Comparison of ENCODE assay signal across 18 cellular contexts in the genomic region with DNA sequence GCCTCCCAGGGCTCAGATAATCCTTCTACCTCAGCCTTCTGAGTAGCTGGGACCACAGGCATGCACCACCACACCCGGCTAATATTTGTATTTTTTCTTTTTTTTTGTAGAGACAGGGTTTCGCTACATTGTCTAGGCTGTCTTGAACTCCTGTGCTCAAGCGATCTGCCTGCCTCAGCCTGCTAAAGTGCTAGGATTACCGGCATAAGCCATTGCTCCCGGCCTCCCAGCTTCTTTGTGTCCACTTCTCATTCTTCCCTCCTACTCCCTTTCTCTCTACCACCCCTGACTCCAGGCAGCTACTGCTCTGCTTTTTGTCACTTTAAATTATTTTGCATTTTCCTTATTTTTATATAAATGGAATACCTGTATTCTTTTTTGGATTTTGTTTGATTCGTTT.
DNase-seq lines count a peak whose midpoint lies in the region; ATAC-seq, FAIRE-seq and TF ChIP-seq lines count a peak whose summit lies in the region.
"Had no signal": no experiment of that assay in that cellular context is flagged by ENCODE, and none has a peak within 500 bp of the region (broad histone marks: within the 10 kb centered on the region; RNA-seq: fewer than 3 reads in every experiment).

No MANE protein-coding gene starts in this region.

- no peaks in the 10 kb centered on the region for H3K9me2 ChIP-seq in GM23338 (ENCODE audit: insufficient read depth)

- no peaks in the 10 kb centered on the region for H3F3A ChIP-seq in GM23338 (replicated peaks; ENCODE audit: low read depth)
- H3F3A ChIP-seq in smooth muscle cell (ENCODE audit: low read depth) = no peaks in the 10 kb centered on the region

- H3K79me2 ChIP-seq in GM23338 (replicated peaks; ENCODE audit: insufficient read depth) (peaks cover 28% of the 10 kb centered on the region; the same call in 1 of the 2 replicates), astrocyte (ENCODE audit: insufficient read depth, low read length) (no peaks in the 10 kb centered on the region), smooth muscle cell (ENCODE audit: low read depth) (no peaks in the 10 kb centered on the region)

- H3K9me3 ChIP-seq in astrocyte (ENCODE audit: insufficient read depth, low read depth, low read length) (no peaks in the 10 kb centered on the region), smooth muscle cell (replicated peaks; ENCODE audit: low read depth) (no peaks in the 10 kb centered on the region)

- H3K4me3 Mint-ChIP-seq in GM23338 (no peak overlapping the region), astrocyte (ENCODE audit: unreplicated experiment) (no peak overlapping the region), glutamatergic neuron (ENCODE audit: unreplicated experiment) (no peak overlapping the region)
- H3K4me3 Mint-ChIP-seq: CD14-positive monocyte; CD4-positive, alpha-beta memory T cell; H9 had no signal

- no peak overlapping the region for H3K27ac ChIP-seq in GM23338 (ENCODE audit: low read depth)
- no peak overlapping the region for H3K27ac ChIP-seq in astrocyte (ENCODE audit: low read depth, low read length)
- peak overlapping the region; percentile 13 for H3K27ac ChIP-seq in smooth muscle cell (ENCODE audit: low read depth)
- H3K27ac ChIP-seq: BLaER1 had no signal

- H3K9ac ChIP-seq in astrocyte (ENCODE audit: low read length) (no peak overlapping the region), smooth muscle cell (ENCODE audit: low read depth) (no peak overlapping the region)
- H3K9ac ChIP-seq: BLaER1 had no signal

- 50% methylated on average over 6 of the region's 6 CpGs for WGBS in smooth muscle cell (ENCODE audit: low lambda C conversion rate)

- H4K20me1 ChIP-seq in GM23338 (replicated peaks; ENCODE audit: insufficient read depth) (peaks cover 5% of the 10 kb centered on the region; the same call in 1 of the 2 replicates), astrocyte (ENCODE audit: insufficient read depth, low read length) (no peaks in the 10 kb centered on the region), smooth muscle cell (ENCODE audit: low read depth) (peaks cover 4% of the 10 kb centered on the region)
- H4K20me1 ChIP-seq: BLaER1 had no signal

- no peak overlapping the region for H3K4me2 ChIP-seq in GM23338
- H3K4me2 ChIP-seq in astrocyte (ENCODE audit: low read length) = no peak overlapping the region
- no peak overlapping the region for H3K4me2 ChIP-seq in smooth muscle cell
- H3K4me2 ChIP-seq: BLaER1 had no signal

- H3K9me3 Mint-ChIP-seq in GM23338 = no peaks in the 10 kb centered on the region
- H3K9me3 Mint-ChIP-seq in astrocyte (ENCODE audit: unreplicated experiment) = no peaks in the 10 kb centered on the region
- H3K9me3 Mint-ChIP-seq in glutamatergic neuron (ENCODE audit: unreplicated experiment) = no peaks in the 10 kb centered on the region
- H3K9me3 Mint-ChIP-seq: CD14-positive monocyte; CD4-positive, alpha-beta memory T cell; H9 had no signal

- H3K27me3 ChIP-seq in GM23338 (ENCODE audit: insufficient read depth) = no peaks in the 10 kb centered on the region
- no peaks in the 10 kb centered on the region for H3K27me3 ChIP-seq in astrocyte (ENCODE audit: insufficient read depth, low read length)
- H3K27me3 ChIP-seq in smooth muscle cell (ENCODE audit: low read depth) = no peaks in the 10 kb centered on the region
- H3K27me3 ChIP-seq: BLaER1 had no signal

- TF ChIP-seq CTCF in GM23338 (conservative IDR thresholded peaks at IDR 0.05; ENCODE audit: low read depth in 2 of 2) (no peak), astrocyte (IDR thresholded peaks at IDR 0.05; ENCODE audit: insufficient read depth, low read depth, low read length) (no peak), glutamatergic neuron (IDR thresholded peaks at IDR 0.05; ENCODE audit: partially characterized antibody, unreplicated experiment) (no peak), smooth muscle cell (IDR thresholded peaks at IDR 0.05; ENCODE audit: borderline replicate concordance, insufficient read depth, poor library complexity, severe bottlenecking) (no peak)

- H3K36me3 Mint-ChIP-seq in GM23338 (ENCODE audit: low read depth) (peaks cover 19% of the 10 kb centered on the region; the same call in 2 of the 3 replicates), astrocyte (ENCODE audit: low read depth, unreplicated experiment) (no peaks in the 10 kb centered on the region), glutamatergic neuron (ENCODE audit: unreplicated experiment) (no peaks in the 10 kb centered on the region)
- H3K36me3 Mint-ChIP-seq: CD14-positive monocyte had no signal

- FAIRE-seq in astrocyte (lab: Jason Lieb, UNC) = no peak
- FAIRE-seq: GM12892, GM18507, HTR-8/SVneo had no signal

- no peak overlapping the region for H3K27ac Mint-ChIP-seq in GM23338
- peak overlapping the region; percentile 55 for H3K27ac Mint-ChIP-seq in astrocyte (ENCODE audit: unreplicated experiment)
- no peak overlapping the region for H3K27ac Mint-ChIP-seq in glutamatergic neuron (ENCODE audit: unreplicated experiment)
- H3K27ac Mint-ChIP-seq: CD14-positive monocyte had no signal

- no peak overlapping the region for H2AFZ ChIP-seq in GM23338
- no peak overlapping the region for H2AFZ ChIP-seq in astrocyte (ENCODE audit: low read depth, low read length)
- no peak overlapping the region for H2AFZ ChIP-seq in smooth muscle cell (ENCODE audit: low read depth)

- peaks cover 18% of the 10 kb centered on the region for H3K4me1 ChIP-seq in GM23338 (ENCODE audit: insufficient read depth)
- no peaks in the 10 kb centered on the region for H3K4me1 ChIP-seq in astrocyte (ENCODE audit: insufficient read depth, low read length)
- peaks cover 7% of the 10 kb centered on the region for H3K4me1 ChIP-seq in smooth muscle cell (ENCODE audit: low read depth)
- H3K4me1 ChIP-seq: BLaER1 had no signal

- H3K4me3 ChIP-seq in GM23338 (no peak overlapping the region), astrocyte (ENCODE audit: insufficient read depth, low read depth, low read length) (no peak overlapping the region), smooth muscle cell (no peak overlapping the region)
- H3K4me3 ChIP-seq: BLaER1 had no signal

- H3K4me1 Mint-ChIP-seq in GM23338 = peaks cover 23% of the 10 kb centered on the region
- peaks cover 11% of the 10 kb centered on the region for H3K4me1 Mint-ChIP-seq in astrocyte (ENCODE audit: low read depth, unreplicated experiment)
- H3K4me1 Mint-ChIP-seq in glutamatergic neuron (ENCODE audit: low read depth, unreplicated experiment) = no peaks in the 10 kb centered on the region

- H3K27me3 Mint-ChIP-seq in GM23338 (ENCODE audit: insufficient read depth, low read depth, poor library complexity) = peaks cover 3% of the 10 kb centered on the region
- no peaks in the 10 kb centered on the region for H3K27me3 Mint-ChIP-seq in astrocyte (ENCODE audit: low read depth, unreplicated experiment)
- peaks cover 2% of the 10 kb centered on the region for H3K27me3 Mint-ChIP-seq in glutamatergic neuron (ENCODE audit: unreplicated experiment)
- H3K27me3 Mint-ChIP-seq: CD4-positive, alpha-beta memory T cell had no signal

- DNase-seq in GM23338 (ENCODE audit: low spot score) = no peak
- no peak for DNase-seq in astrocyte (ENCODE audit: low read depth)
- DNase-seq in glutamatergic neuron = peak; percentile 17
- no peak for DNase-seq in smooth muscle cell (lab: John Stamatoyannopoulos, UW; ENCODE audit: unreplicated experiment)
- no peak for DNase-seq in HuH-7.5 (ENCODE audit: low spot score)
- DNase-seq in NCI-H2171 (lab: John Stamatoyannopoulos, UW) = no peak
- DNase-seq: 8988T; CD4-positive, alpha-beta memory T cell; DMS153; DMS79; GDM1; H9 had no signal

- H3K36me3 ChIP-seq in GM23338 (ENCODE audit: insufficient read depth) = no peaks in the 10 kb centered on the region
- H3K36me3 ChIP-seq in astrocyte (ENCODE audit: insufficient read depth, low read length) = peaks cover 2% of the 10 kb centered on the region
- H3K36me3 ChIP-seq in smooth muscle cell (ENCODE audit: low read depth) = no peaks in the 10 kb centered on the region

- ATAC-seq in GM23338 = peak; percentile 45; the same call in 2 of the 3 replicates
- ATAC-seq in GM21381 (IDR thresholded peaks at IDR 0.05; ENCODE audit: unreplicated experiment) = no peak

TF ChIP-seq in GM23338, 12 proteins besides CTCF, POLR2A, EP300 and RAD21 (continues in another document):
- TF ChIP-seq EZH2phosphoT487 (IDR thresholded peaks at IDR 0.05; ENCODE audit: unreplicated experiment) = no peak
- TF ChIP-seq, protein P1, sequence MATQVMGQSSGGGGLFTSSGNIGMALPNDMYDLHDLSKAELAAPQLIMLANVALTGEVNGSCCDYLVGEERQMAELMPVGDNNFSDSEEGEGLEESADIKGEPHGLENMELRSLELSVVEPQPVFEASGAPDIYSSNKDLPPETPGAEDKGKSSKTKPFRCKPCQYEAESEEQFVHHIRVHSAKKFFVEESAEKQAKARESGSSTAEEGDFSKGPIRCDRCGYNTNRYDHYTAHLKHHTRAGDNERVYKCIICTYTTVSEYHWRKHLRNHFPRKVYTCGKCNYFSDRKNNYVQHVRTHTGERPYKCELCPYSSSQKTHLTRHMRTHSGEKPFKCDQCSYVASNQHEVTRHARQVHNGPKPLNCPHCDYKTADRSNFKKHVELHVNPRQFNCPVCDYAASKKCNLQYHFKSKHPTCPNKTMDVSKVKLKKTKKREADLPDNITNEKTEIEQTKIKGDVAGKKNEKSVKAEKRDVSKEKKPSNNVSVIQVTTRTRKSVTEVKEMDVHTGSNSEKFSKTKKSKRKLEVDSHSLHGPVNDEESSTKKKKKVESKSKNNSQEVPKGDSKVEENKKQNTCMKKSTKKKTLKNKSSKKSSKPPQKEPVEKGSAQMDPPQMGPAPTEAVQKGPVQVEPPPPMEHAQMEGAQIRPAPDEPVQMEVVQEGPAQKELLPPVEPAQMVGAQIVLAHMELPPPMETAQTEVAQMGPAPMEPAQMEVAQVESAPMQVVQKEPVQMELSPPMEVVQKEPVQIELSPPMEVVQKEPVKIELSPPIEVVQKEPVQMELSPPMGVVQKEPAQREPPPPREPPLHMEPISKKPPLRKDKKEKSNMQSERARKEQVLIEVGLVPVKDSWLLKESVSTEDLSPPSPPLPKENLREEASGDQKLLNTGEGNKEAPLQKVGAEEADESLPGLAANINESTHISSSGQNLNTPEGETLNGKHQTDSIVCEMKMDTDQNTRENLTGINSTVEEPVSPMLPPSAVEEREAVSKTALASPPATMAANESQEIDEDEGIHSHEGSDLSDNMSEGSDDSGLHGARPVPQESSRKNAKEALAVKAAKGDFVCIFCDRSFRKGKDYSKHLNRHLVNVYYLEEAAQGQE (IDR thresholded peaks at IDR 0.05; ENCODE audit: unreplicated experiment) = no peak
